15 cellular contexts compared by ENCODE assay signal in genomic region chr12:4115570-4115969, GRCh38.
DNase-seq lines count a peak whose midpoint lies in the region; ATAC-seq and TF ChIP-seq lines count a peak whose summit lies in the region.
"Had no signal": no experiment of that assay in that cellular context is flagged by ENCODE, and none has a peak within 500 bp of the region (broad histone marks: within the 10 kb centered on the region; RNA-seq: fewer than 3 reads in every experiment).

No MANE protein-coding gene starts in this region.

- ATAC-seq in foreskin keratinocyte (no peak), upper lobe of right lung (no peak)
- ATAC-seq in stimulated activated naive B cell treated with anti-CD40 and anti-IgM and Interleukin-4, amounts not matched to agents 10 μg/mL and 1 μg/mL and 100 μg/mL, for 72 hours (replicated peaks): no peak
- no peak for ATAC-seq in naive thymus-derived CD8-positive, alpha-beta T cell
- ATAC-seq: heart right ventricle had no signal

- POLR2A ChIA-PET in naive thymus-derived CD8-positive, alpha-beta T cell (lab: Charles Lee): interaction anchor here (0.6 kb wide), 1 partner anchor 156 kb away, joined by 3 read pairs; no protein-coding TSS in a partner anchor

- H3K4me3 Mint-ChIP-seq in stimulated activated naive B cell treated with anti-CD40 and anti-IgM and Interleukin-4, amounts not matched to agents 10 μg/mL and 1 μg/mL and 100 μg/mL, for 72 hours: peak overlapping the region; percentile 9 to 45
- peak overlapping the region in 2 of 10 donors; percentile 30 to 36 for H3K4me3 Mint-ChIP-seq in naive thymus-derived CD8-positive, alpha-beta T cell

- H3K27ac ChIP-seq in WERI-Rb-1 (no peak overlapping the region), foreskin keratinocyte (no peak overlapping the region), upper lobe of right lung (no peak overlapping the region)
- H3K27ac ChIP-seq: cardiac muscle cell, heart right ventricle, left ventricle myocardium inferior, upper lobe of left lung had no signal

- intact Hi-C loops in upper lobe of right lung (cut with DNase I): no loop called here

- H3K36me3 ChIP-seq in WERI-Rb-1 (no peaks in the 10 kb centered on the region), upper lobe of right lung (no peaks in the 10 kb centered on the region)
- H3K36me3 ChIP-seq: cardiac muscle cell, heart right ventricle, left ventricle myocardium inferior, upper lobe of left lung had no signal

- no peaks in the 10 kb centered on the region for H3K36me3 Mint-ChIP-seq in stimulated activated naive B cell treated with anti-CD40 and anti-IgM and Interleukin-4, amounts not matched to agents 10 μg/mL and 1 μg/mL and 100 μg/mL, for 72 hours
- H3K36me3 Mint-ChIP-seq in naive thymus-derived CD8-positive, alpha-beta T cell: no peaks in the 10 kb centered on the region

- H3K27me3 ChIP-seq in WERI-Rb-1 (ENCODE audit: insufficient read depth, low read depth, severe bottlenecking) (peaks cover 38% of the 10 kb centered on the region), foreskin keratinocyte (no peaks in the 10 kb centered on the region), upper lobe of right lung (peaks cover 9% of the 10 kb centered on the region)
- H3K27me3 ChIP-seq: upper lobe of left lung had no signal

- H3K4me1 ChIP-seq in foreskin keratinocyte: peaks cover 43% of the 10 kb centered on the region
- H3K4me1 ChIP-seq in upper lobe of right lung: peaks cover 8% of the 10 kb centered on the region

- H3K9me3 ChIP-seq in WERI-Rb-1 (ENCODE audit: severe bottlenecking): no peaks in the 10 kb centered on the region
- H3K9me3 ChIP-seq in upper lobe of right lung: no peaks in the 10 kb centered on the region
- H3K9me3 ChIP-seq: heart right ventricle, left ventricle myocardium inferior, upper lobe of left lung had no signal

- H3K4me3 ChIP-seq in WERI-Rb-1 (ENCODE audit: low read depth, low read length) (no peak overlapping the region), upper lobe of right lung (no peak overlapping the region)
- H3K4me3 ChIP-seq: cardiac muscle cell, heart right ventricle, left ventricle myocardium inferior, upper lobe of left lung had no signal

- H3K4me1 Mint-ChIP-seq in stimulated activated naive B cell treated with anti-CD40 and anti-IgM and Interleukin-4, amounts not matched to agents 10 μg/mL and 1 μg/mL and 100 μg/mL, for 72 hours: peaks cover 54 to 67% of the 10 kb centered on the region in 2 donors
- H3K4me1 Mint-ChIP-seq in naive thymus-derived CD8-positive, alpha-beta T cell: peaks cover 21 to 50% (median 34%) of the 10 kb centered on the region in 4 donors

- H3K9me3 Mint-ChIP-seq in stimulated activated naive B cell treated with anti-CD40 and anti-IgM and Interleukin-4, amounts not matched to agents 10 μg/mL and 1 μg/mL and 100 μg/mL, for 72 hours: peaks cover 0 to 2% of the 10 kb centered on the region in 2 donors
- no peaks in the 10 kb centered on the region for H3K9me3 Mint-ChIP-seq in naive thymus-derived CD8-positive, alpha-beta T cell

- H3K27ac Mint-ChIP-seq in stimulated activated naive B cell treated with anti-CD40 and anti-IgM and Interleukin-4, amounts not matched to agents 10 μg/mL and 1 μg/mL and 100 μg/mL, for 72 hours: no peak overlapping the region
- H3K27ac Mint-ChIP-seq in naive thymus-derived CD8-positive, alpha-beta T cell: peak overlapping the region in 1 of 10 donors; percentile 57

- H3K27me3 Mint-ChIP-seq in stimulated activated naive B cell treated with anti-CD40 and anti-IgM and Interleukin-4, amounts not matched to agents 10 μg/mL and 1 μg/mL and 100 μg/mL, for 72 hours: peaks cover 0 to 6% of the 10 kb centered on the region in 2 donors
- peaks cover 0 to 3% (median 0%) of the 10 kb centered on the region in 5 donors for H3K27me3 Mint-ChIP-seq in naive thymus-derived CD8-positive, alpha-beta T cell

- DNase-seq in activated CD8-positive, alpha-beta memory T cell treated with anti-CD3 and anti-CD28 coated beads for 24 hours: peak; percentile 59
- DNase-seq in activated CD8-positive, alpha-beta memory T cell treated with anti-CD3 and anti-CD28 coated beads, Interleukin-2, amount 50 U/mL, for 4 hours: no peak
- no peak for DNase-seq in WERI-Rb-1
- DNase-seq in foreskin keratinocyte: no peak
- no peak for DNase-seq in stimulated activated naive B cell treated with anti-CD40 and anti-IgM and Interleukin-4, amounts not matched to agents 10 μg/mL and 1 μg/mL and 100 μg/mL, for 72 hours
- DNase-seq in upper lobe of right lung: no peak
- no peak for DNase-seq in naive thymus-derived CD8-positive, alpha-beta T cell
- no peak for DNase-seq in cerebellar cortex (ENCODE audit: low spot score)
- DNase-seq: activated gamma-delta T cell, heart right ventricle, left ventricle myocardium inferior, NCI-H187 treated with DMSO at 0.1 percent for 48 hours, NCI-H748 treated with DMSO at 0.1 percent for 48 hours, upper lobe of left lung had no signal

- 0 out of 2 replicates have a peak, but pooled peaks have one; percentile 14 for TF ChIP-seq CTCF in WERI-Rb-1 (IDR thresholded peaks at IDR 0.05; ENCODE audit: low read depth, low read length)
- peak; percentile 8 for TF ChIP-seq CTCF in foreskin keratinocyte (conservative IDR thresholded peaks at IDR 0.05)
- no peak for TF ChIP-seq CTCF in upper lobe of right lung (IDR thresholded peaks at IDR 0.05)
